ENCODE assay signal across 1 cellular context in the genomic region with DNA sequence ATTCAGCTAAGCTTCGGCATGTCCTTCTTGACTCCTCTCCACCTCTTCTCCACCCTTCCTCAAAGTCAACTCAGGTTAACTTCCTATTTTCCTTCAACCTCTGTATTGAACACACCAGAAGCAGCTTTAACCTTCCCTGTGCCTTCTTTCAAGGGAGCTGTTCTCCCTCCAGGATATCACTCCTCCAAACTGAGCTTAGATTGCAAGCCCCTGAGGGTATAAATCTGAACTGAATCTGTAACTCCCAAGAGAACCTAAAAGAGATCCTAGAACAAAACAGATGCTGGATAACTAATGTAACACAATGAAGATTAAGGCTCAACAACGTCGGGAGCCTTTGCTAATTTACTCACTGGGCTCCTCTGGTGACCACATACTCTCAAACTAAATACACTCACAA.
TF ChIP-seq lines count a peak whose summit lies in the region.

No MANE protein-coding gene starts in this region.

TF ChIP-seq in SK-N-SH treated with all-trans-retinoic acid at 6 μM for 48 hours, 23 proteins besides CTCF, POLR2A, EP300 and RAD21:
- TF ChIP-seq PPARA (CRISPR knock-in tag; IDR thresholded peaks at IDR 0.05; ENCODE audit: borderline replicate concordance): no peak
- no peak for TF ChIP-seq ZFP30 (CRISPR knock-in tag; IDR thresholded peaks at IDR 0.05)
- TF ChIP-seq ZFP3 (CRISPR knock-in tag; IDR thresholded peaks at IDR 0.05): no peak
- no peak for TF ChIP-seq SNAI2 (CRISPR knock-in tag; IDR thresholded peaks at IDR 0.05)
- TF ChIP-seq, protein P1, sequence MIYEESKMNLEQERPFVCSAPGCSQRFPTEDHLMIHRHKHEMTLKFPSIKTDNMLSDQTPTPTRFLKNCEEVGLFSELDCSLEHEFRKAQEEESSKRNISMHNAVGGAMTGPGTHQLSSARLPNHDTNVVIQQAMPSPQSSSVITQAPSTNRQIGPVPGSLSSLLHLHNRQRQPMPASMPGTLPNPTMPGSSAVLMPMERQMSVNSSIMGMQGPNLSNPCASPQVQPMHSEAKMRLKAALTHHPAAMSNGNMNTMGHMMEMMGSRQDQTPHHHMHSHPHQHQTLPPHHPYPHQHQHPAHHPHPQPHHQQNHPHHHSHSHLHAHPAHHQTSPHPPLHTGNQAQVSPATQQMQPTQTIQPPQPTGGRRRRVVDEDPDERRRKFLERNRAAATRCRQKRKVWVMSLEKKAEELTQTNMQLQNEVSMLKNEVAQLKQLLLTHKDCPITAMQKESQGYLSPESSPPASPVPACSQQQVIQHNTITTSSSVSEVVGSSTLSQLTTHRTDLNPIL (CRISPR knock-in tag; IDR thresholded peaks at IDR 0.05; ENCODE audit: low read depth): no peak
- TF ChIP-seq ZNF8 (CRISPR knock-in tag; IDR thresholded peaks at IDR 0.05): no peak
TF ChIP-seq in SK-N-SH treated with all-trans-retinoic acid at 6 μM for 48 hours: peak in this region for 0.
